Comparison of ENCODE assay signal across 24 cellular contexts in genomic region chr1:106749906-106750305, GRCh38.
"Had no signal": no experiment of that assay in that cellular context is flagged by ENCODE, and none has a peak within 500 bp of the region (broad histone marks: within the 10 kb centered on the region; RNA-seq: fewer than 3 reads in every experiment).

No MANE protein-coding gene starts in this region.

- H3K27me3 ChIP-seq: hepatocyte, ovary, right atrium auricular region, right lobe of liver, tibial artery, upper lobe of right lung had no signal

- H3K27ac ChIP-seq: hepatocyte, left ventricle myocardium inferior, ovary, right atrium auricular region, right lobe of liver, thoracic aorta, tibial artery, upper lobe of right lung had no signal

- ATAC-seq: mucosa of descending colon; naive thymus-derived CD4-positive, alpha-beta T cell; natural killer cell treated with Interleukin-12 subunit alpha and Interleukin-12 subunit beta and Interleukin-15 and Interleukin-18, amount 100 ng/mL, for 72 hours; right lobe of liver; stimulated activated memory B cell treated with anti-CD40 and anti-IgM and Interleukin-4, amounts not matched to agents 10 μg/mL and 1 μg/mL and 100 μg/mL, for 72 hours; stimulated activated naive CD8-positive, alpha-beta T cell treated with anti-CD3 and anti-CD28 coated beads, Interleukin-15, amount 100 ng/mL, for 72 hours; upper lobe of right lung had no signal

- H3K4me1 ChIP-seq: left ventricle myocardium inferior, right atrium auricular region, right lobe of liver, tibial artery, upper lobe of right lung had no signal

- H3K4me3 ChIP-seq: hepatocyte, left ventricle myocardium inferior, lung, mucosa of descending colon, ovary, right atrium auricular region, right lobe of liver, smooth muscle cell, thoracic aorta, tibial artery, upper lobe of right lung had no signal

- H3K9me3 ChIP-seq: left ventricle myocardium inferior, mucosa of descending colon, ovary, right atrium auricular region, right lobe of liver, thoracic aorta, tibial artery, upper lobe of right lung had no signal

- H3K4me2 ChIP-seq: hepatocyte, smooth muscle cell had no signal

- H3K79me2 ChIP-seq: hepatocyte had no signal

- FAIRE-seq: urothelium cell line had no signal

- DNase-seq: islet precursor cell; left ventricle myocardium inferior; midbrain; mucosa of descending colon; naive thymus-derived CD4-positive, alpha-beta T cell; ovary; right lobe of liver; stimulated activated CD4-positive, alpha-beta T cell treated with anti-CD3 and anti-CD28 coated beads, Interleukin-1b, Interleukin-23, amount 100 ng/mL, for 48 hours; stimulated activated CD4-positive, alpha-beta T cell treated with anti-CD3 and anti-CD28 coated beads, Interleukin-2, amount 100 ng/mL, for 48 hours; stimulated activated CD4-positive, alpha-beta T cell treated with anti-CD3 and anti-CD28 coated beads, Interleukin-4, amount 100 ng/mL, for 4 hours; stimulated activated CD8-positive, alpha-beta memory T cell treated with anti-CD3 and anti-CD28 coated beads, Interleukin-4, amount 100 ng/mL, for 48 hours; stimulated activated naive CD4-positive, alpha-beta T cell treated with Interleukin-2 at 50 U/mL for 16 hours; stimulated activated naive CD8-positive, alpha-beta T cell treated with anti-CD3 and anti-CD28 coated beads, Interleukin-15, amount 100 ng/mL, for 72 hours; tibial artery; trophoblast cell; upper lobe of right lung had no signal

- H3K36me3 ChIP-seq: left ventricle myocardium inferior, ovary, right atrium auricular region, right lobe of liver, thoracic aorta, tibial artery, upper lobe of right lung had no signal

- H2AFZ ChIP-seq: hepatocyte had no signal
